10 cellular contexts compared by ENCODE assay signal in genomic region chr17:68515238-68515637, GRCh38. TPM values are rescaled to one million over a fixed set of nuclear protein-coding genes. Genes with fewer than 3 reads are reported as not detected.
DNase-seq lines count a peak whose midpoint lies in the region; ATAC-seq and TF ChIP-seq lines count a peak whose summit lies in the region.
"Had no signal": no experiment of that assay in that cellular context is flagged by ENCODE, and none has a peak within 500 bp of the region (broad histone marks: within the 10 kb centered on the region; RNA-seq: fewer than 3 reads in every experiment).

No MANE protein-coding gene starts in this region.

- H3K4me3 ChIP-seq in choroid plexus epithelial cell (ENCODE audit: low read depth, low read length) (peak overlapping the region; percentile 66), mesenchymal stem cell (ENCODE audit: insufficient read depth in 1 of 2, low read depth in 1 of 2, low read length in 2 of 2) (peak overlapping the region in 1 of 2 experiments; percentile 91), thymus (ENCODE audit: low read length) (no peak overlapping the region)

- H3K9me3 Mint-ChIP-seq in activated T-cell treated with anti-CD3 and anti-CD28 coated beads, Interleukin-2, amount 50 U/mL, for 4 hours, result no peaks in the 10 kb centered on the region

- no peak overlapping the region for H2BK120ac ChIP-seq in mesenchymal stem cell (ENCODE audit: low read depth, low read length)

- H3K27ac ChIP-seq in mesenchymal stem cell (ENCODE audit: low read length, poor library complexity, severe bottlenecking) (no peak overlapping the region), thymus (ENCODE audit: low read depth) (peak overlapping the region; percentile 42)

- ATAC-seq in activated T-cell treated with anti-CD3 and anti-CD28 coated beads, Interleukin-2, amount 50 U/mL, for 4 hours, result no peak

- peaks cover 10% of the 10 kb centered on the region for H3K79me1 ChIP-seq in mesenchymal stem cell (replicated peaks; ENCODE audit: low read length, poor library complexity, severe bottlenecking)

- H3K4me1 Mint-ChIP-seq in activated T-cell treated with anti-CD3 and anti-CD28 coated beads, Interleukin-2, amount 50 U/mL, for 4 hours (ENCODE audit: low read depth), result peaks cover 65% of the 10 kb centered on the region

- peak overlapping the region; percentile 77 for H3K4me2 ChIP-seq in mesenchymal stem cell (ENCODE audit: low read length, poor library complexity, severe bottlenecking)

- no peak overlapping the region for H2AK5ac ChIP-seq in mesenchymal stem cell (ENCODE audit: low read length, severe bottlenecking)

- peak overlapping the region; percentile 97 for H3K4me3 Mint-ChIP-seq in activated T-cell treated with anti-CD3 and anti-CD28 coated beads, Interleukin-2, amount 50 U/mL, for 4 hours

- no peak overlapping the region for H3K18ac ChIP-seq in mesenchymal stem cell (ENCODE audit: low read depth in 1 of 2, low read length in 2 of 2)

- H3K36me3 Mint-ChIP-seq in activated T-cell treated with anti-CD3 and anti-CD28 coated beads, Interleukin-2, amount 50 U/mL, for 4 hours (ENCODE audit: insufficient read depth), result peaks cover 31% of the 10 kb centered on the region

- no peak overlapping the region for H2BK12ac ChIP-seq in mesenchymal stem cell (ENCODE audit: low read length in 2 of 2)

- peak overlapping the region; percentile 100 for H3K9ac ChIP-seq in mesenchymal stem cell (ENCODE audit: low read length)

- H3K4ac ChIP-seq in mesenchymal stem cell (ENCODE audit: low read depth in 1 of 2, low read length in 2 of 2), result no peak overlapping the region

- no peaks in the 10 kb centered on the region for H3K9me3 ChIP-seq in mesenchymal stem cell (ENCODE audit: control insufficient read depth, low read length)
- H3K9me3 ChIP-seq in thymus (ENCODE audit: control insufficient read depth), result no peaks in the 10 kb centered on the region

- no peaks in the 10 kb centered on the region for H3K27me3 ChIP-seq in mesenchymal stem cell (ENCODE audit: control insufficient read depth in 1 of 2, insufficient read depth in 1 of 2, low read length in 2 of 2)
- no peaks in the 10 kb centered on the region for H3K27me3 ChIP-seq in thymus (ENCODE audit: control insufficient read depth, insufficient read depth)

- no peaks in the 10 kb centered on the region for H3K27me3 Mint-ChIP-seq in activated T-cell treated with anti-CD3 and anti-CD28 coated beads, Interleukin-2, amount 50 U/mL, for 4 hours (ENCODE audit: low read depth)

- H2BK15ac ChIP-seq in mesenchymal stem cell (ENCODE audit: low read depth, poor library complexity, severe bottlenecking), result no peak overlapping the region

- TF ChIP-seq CTCF in choroid plexus epithelial cell (conservative IDR thresholded peaks at IDR 0.05; ENCODE audit: low read depth, low read length), result no peak

- H4K91ac ChIP-seq in mesenchymal stem cell (ENCODE audit: low read length), result no peak overlapping the region

- no peak overlapping the region for H2AFZ ChIP-seq in mesenchymal stem cell (ENCODE audit: low read depth, low read length)

- no peak overlapping the region for H3K14ac ChIP-seq in mesenchymal stem cell (ENCODE audit: low read length in 2 of 2)

- no peak overlapping the region for H3K23ac ChIP-seq in mesenchymal stem cell (ENCODE audit: low read length in 2 of 2)

- H3K4me1 ChIP-seq in mesenchymal stem cell (ENCODE audit: control insufficient read depth, insufficient read depth, low read depth, low read length), result peaks cover 6% of the 10 kb centered on the region
- H3K4me1 ChIP-seq in thymus (ENCODE audit: control insufficient read depth, insufficient read depth, low read length), result peaks cover 4% of the 10 kb centered on the region

- DNase-seq in activated T-cell treated with anti-CD3 and anti-CD28 coated beads, Interleukin-2, amount 50 U/mL, for 4 hours, result no peak
- DNase-seq in activated T-cell treated with anti-CD3 and anti-CD28 coated beads, Interleukin-2, amount 50 U/mL, for 48 hours, result no peak
- DNase-seq in choroid plexus epithelial cell (ENCODE audit: low read depth) (peak; percentile 63), mesenchymal stem cell (no peak), OCI-M2 (lab: John Stamatoyannopoulos, UW; ENCODE audit: unreplicated experiment) (no peak), NCI-H2196 treated with DMSO at 0.1 percent for 48 hours (lab: John Stamatoyannopoulos, UW; ENCODE audit: unreplicated experiment) (no peak), AG20443 (ENCODE audit: low spot score) (no peak)
- DNase-seq: stimulated activated CD8-positive, alpha-beta memory T cell treated with anti-CD3 and anti-CD28 coated beads, Interleukin-4, amount 100 ng/mL, for 48 hours; T1000 had no signal

- 86% methylated on average over 8 of the region's 8 CpGs for WGBS in mesenchymal stem cell
- WGBS in thymus, result 90% methylated on average over 8 of the region's 8 CpGs

- H3K36me3 ChIP-seq in mesenchymal stem cell (ENCODE audit: control insufficient read depth in 1 of 2, insufficient read depth in 2 of 2, low read depth in 1 of 2, low read length in 2 of 2) (peaks cover 17 to 53% of the 10 kb centered on the region in 2 experiments), thymus (ENCODE audit: control insufficient read depth, insufficient read depth) (peaks cover 28% of the 10 kb centered on the region)

- H2BK5ac ChIP-seq in mesenchymal stem cell (ENCODE audit: low read depth, low read length, poor library complexity, severe bottlenecking), result no peak overlapping the region

- no peak overlapping the region for H4K8ac ChIP-seq in mesenchymal stem cell (ENCODE audit: low read length)

RNA-seq across cellular contexts. Expression of gene PRKAR1A, which starts 3.0 kb away (rescaled TPM):
- total RNA-seq in activated T-cell treated with anti-CD3 and anti-CD28 coated beads, Interleukin-2, amount 50 U/mL, for 4 hours, result 100 to 1,000 TPM; 133 to 167 (median 134) TPM
- 168 TPM for polyA plus RNA-seq in mesenchymal stem cell (2013, experiment 1 of 2)
- 173 TPM for polyA plus RNA-seq in mesenchymal stem cell (2013, experiment 2 of 2)
- polyA plus RNA-seq in thymus, result 144 TPM

RNA-seq across cellular contexts. Expression of gene WIPI1, which starts 57.9 kb away (rescaled TPM):
- total RNA-seq in activated T-cell treated with anti-CD3 and anti-CD28 coated beads, Interleukin-2, amount 50 U/mL, for 4 hours, result 1 to 10 TPM; 2.9 to 6.4 (median 3.9) TPM
- 197 TPM for polyA plus RNA-seq in mesenchymal stem cell (2013, experiment 1 of 2)
- 194 TPM for polyA plus RNA-seq in mesenchymal stem cell (2013, experiment 2 of 2)
- polyA plus RNA-seq in thymus, result 17.8 TPM
